9 cellular contexts compared by ENCODE assay signal in genomic region chr12:61993734-61994345, GRCh38.
A peak's percentile ranks its signal among the peaks of the same experiment; 100 is the strongest.
DNase-seq lines count a peak whose midpoint lies in the region; ATAC-seq, FAIRE-seq and TF ChIP-seq lines count a peak whose summit lies in the region.
"Had no signal": no experiment of that assay in that cellular context is flagged by ENCODE, and none has a peak within 500 bp of the region (broad histone marks: within the 10 kb centered on the region; RNA-seq: fewer than 3 reads in every experiment).

No MANE protein-coding gene starts in this region.

- no peaks in the 10 kb centered on the region for H3K27me3 Mint-ChIP-seq in immature natural killer cell (ENCODE audit: low read depth in 3 of 3)
- H3K27me3 Mint-ChIP-seq: central memory CD8-positive, alpha-beta T cell had no signal

- no peak overlapping the region for H3K4me2 ChIP-seq in A549
- H3K4me2 ChIP-seq in OCI-LY7 (ENCODE audit: low read length) = no peak overlapping the region

- BruUV-seq in OCI-LY7 (replicated peaks; lab: Mats Ljungman, UMichigan) = no TSS peak

- intact Hi-C loops in OCI-LY7 (cut with micrococcal nuclease; ENCODE audit: unreplicated experiment) (no loop called here), prostate gland (cut with DNase I) (no loop called here)

- TF ChIP-seq CTCF in A549 (IDR thresholded peaks at IDR 0.05) = peak; percentile 52
- peak; percentile 62 for TF ChIP-seq CTCF in GM12875 (IDR thresholded peaks at IDR 0.05; ENCODE audit: borderline replicate concordance, insufficient read depth, low read depth, low read length)
- peak; percentile 74 for TF ChIP-seq CTCF in OCI-LY7 (conservative IDR thresholded peaks at IDR 0.05; ENCODE audit: low read length)
- peak; percentile 69 for TF ChIP-seq CTCF in fibroblast of mammary gland (conservative IDR thresholded peaks at IDR 0.05; ENCODE audit: control insufficient read depth, insufficient read depth, low read depth, low read length)
- peak in 3 of 4 experiments; percentile 26 to 31 (median 30) for TF ChIP-seq CTCF in prostate gland (IDR thresholded peaks at IDR 0.05)

- no peaks in the 10 kb centered on the region for H3K4me1 ChIP-seq in A549
- H3K4me1 ChIP-seq in OCI-LY7 (ENCODE audit: insufficient read depth, low read length, poor library complexity, severe bottlenecking) = no peaks in the 10 kb centered on the region
- no peaks in the 10 kb centered on the region for H3K4me1 ChIP-seq in prostate gland (replicated peaks)

- H3K4me3 Mint-ChIP-seq in immature natural killer cell = no peak overlapping the region
- H3K4me3 Mint-ChIP-seq: central memory CD8-positive, alpha-beta T cell had no signal

- CTCF ChIA-PET in A549 (lab: Yijun Ruan, JAX) (interaction anchor here (1.1 to 1.3 kb wide), 2 partner anchors 9 to 12 kb away, joined by 3 to 6 read pairs; no protein-coding TSS in a partner anchor), OCI-LY7 (lab: Charles Lee; ENCODE audit: unreplicated experiment) (no interaction called here)

- H3K27me3 ChIP-seq in prostate gland (replicated peaks; ENCODE audit: insufficient read depth) = no peaks in the 10 kb centered on the region

- WGBS in A549 (ENCODE audit: missing lambda C conversion rate) = 0% methylated on average over 2 of the region's 2 CpGs
- 47% methylated on average over 2 of the region's 2 CpGs for WGBS in prostate gland

- FAIRE-seq in A549 (lab: Jason Lieb, UNC) = no peak

- no peak for TF ChIP-seq POLR2A in A549 (IDR thresholded peaks at IDR 0.05; ENCODE audit: low read length)
- TF ChIP-seq POLR2A in prostate gland (IDR thresholded peaks at IDR 0.05) = no peak

- H3K4me1 Mint-ChIP-seq in immature natural killer cell = no peaks in the 10 kb centered on the region
- H3K4me1 Mint-ChIP-seq: central memory CD8-positive, alpha-beta T cell had no signal

- no peaks in the 10 kb centered on the region for H3K9me3 ChIP-seq in A549
- no peaks in the 10 kb centered on the region for H3K9me3 ChIP-seq in OCI-LY7 (ENCODE audit: low read length)
- H3K9me3 ChIP-seq in prostate gland = no peaks in the 10 kb centered on the region

- H3K27ac Mint-ChIP-seq in immature natural killer cell = no peak overlapping the region

- POLR2A ChIA-PET in A549 (lab: Yijun Ruan, JAX) (no interaction called here), OCI-LY7 (lab: Charles Lee) (no interaction called here)

- TF ChIP-seq RAD21 in A549 (conservative IDR thresholded peaks at IDR 0.05 in 1 of 2, IDR thresholded peaks at IDR 0.05 in 1 of 2) = peak; percentile 51 to 76; a peak in 4 of 5 replicates

- no peaks in the 10 kb centered on the region for H3K36me3 Mint-ChIP-seq in immature natural killer cell

- H3K27ac ChIP-seq in A549 (no peak overlapping the region), OCI-LY7 (ENCODE audit: low read depth, low read length, poor library complexity, severe bottlenecking) (no peak overlapping the region), prostate gland (no peak overlapping the region)

- peaks cover 0 to 5% (median 1%) of the 10 kb centered on the region in 6 donors for H3K9me3 Mint-ChIP-seq in immature natural killer cell

- no peaks in the 10 kb centered on the region for H3K79me2 ChIP-seq in OCI-LY7 (ENCODE audit: insufficient read depth, low read depth, low read length)

- no peaks in the 10 kb centered on the region for H3K9me2 ChIP-seq in OCI-LY7 (ENCODE audit: insufficient read depth, low read length)

- no peak overlapping the region for H2AFZ ChIP-seq in OCI-LY7 (ENCODE audit: low read length)

- H3K4me3 ChIP-seq in A549 = no peak overlapping the region
- H3K4me3 ChIP-seq in GM12875 (ENCODE audit: low read depth, low read length) = no peak overlapping the region
- no peak overlapping the region for H3K4me3 ChIP-seq in OCI-LY7 (ENCODE audit: low read depth, low read length, poor library complexity, severe bottlenecking)
- H3K4me3 ChIP-seq in fibroblast of mammary gland (ENCODE audit: control insufficient read depth, low read depth, low read length) = no peak overlapping the region
- no peak overlapping the region for H3K4me3 ChIP-seq in prostate gland

- no peaks in the 10 kb centered on the region for H4K20me1 ChIP-seq in OCI-LY7 (ENCODE audit: insufficient read depth, low read length)

- no peaks in the 10 kb centered on the region for H3K36me3 ChIP-seq in OCI-LY7 (ENCODE audit: insufficient read depth, low read length)
- no peaks in the 10 kb centered on the region for H3K36me3 ChIP-seq in prostate gland

- DNase-seq in A549 (ENCODE audit: low read depth in 1 of 2, low spot score in 1 of 2) (peak in 1 of 2 experiments; percentile 43), OCI-LY7 (ENCODE audit: low spot score) (peak; percentile 22), fibroblast of mammary gland (ENCODE audit: low read depth) (peak; percentile 21), prostate gland (ENCODE audit: low spot score) (no peak), HCEC 1CT (no peak), immature natural killer cell (no peak)

- no peak for TF ChIP-seq EP300 in A549 (IDR thresholded peaks at IDR 0.05)

- ATAC-seq in A549 (peak; percentile 92 to 93), HG03039 (IDR thresholded peaks at IDR 0.05; ENCODE audit: unreplicated experiment) (peak; percentile 68)

TF ChIP-seq in A549, 52 proteins besides CTCF, POLR2A, EP300 and RAD21:
- no peak for TF ChIP-seq RFX5 (IDR thresholded peaks at IDR 0.05)
- TF ChIP-seq FOSL2 (IDR thresholded peaks at IDR 0.05) = no peak
- TF ChIP-seq FOSL2 (CRISPR knock-in tag; IDR thresholded peaks at IDR 0.05) = no peak
- TF ChIP-seq NPAS2 (CRISPR knock-in tag; IDR thresholded peaks at IDR 0.05; ENCODE audit: borderline replicate concordance) = no peak
- no peak for TF ChIP-seq SREBF2 (IDR thresholded peaks at IDR 0.05)
- no peak for TF ChIP-seq NFE2L2 (conservative IDR thresholded peaks at IDR 0.05; ENCODE audit: low read length)
- TF ChIP-seq FOSB (CRISPR knock-in tag; IDR thresholded peaks at IDR 0.05) = no peak
- TF ChIP-seq CBX8 (IDR thresholded peaks at IDR 0.05) = no peak
- no peak for TF ChIP-seq ZSCAN20 (CRISPR knock-in tag; IDR thresholded peaks at IDR 0.05)
- no peak for TF ChIP-seq ZC3H11A (IDR thresholded peaks at IDR 0.05)
- no peak for TF ChIP-seq ATOH8 (CRISPR knock-in tag; IDR thresholded peaks at IDR 0.05; ENCODE audit: low read depth)
- TF ChIP-seq TFCP2L1 (CRISPR knock-in tag; IDR thresholded peaks at IDR 0.05) = no peak
- no peak for TF ChIP-seq ZFP36 (IDR thresholded peaks at IDR 0.05; ENCODE audit: borderline replicate concordance, partially characterized antibody)
- no peak for TF ChIP-seq PHF8 (IDR thresholded peaks at IDR 0.05; ENCODE audit: borderline replicate concordance, low read depth)
- TF ChIP-seq TP53 (CRISPR knock-in tag; IDR thresholded peaks at IDR 0.05) = no peak
- TF ChIP-seq HDAC2 (IDR thresholded peaks at IDR 0.05) = no peak
- TF ChIP-seq PBX3 (IDR thresholded peaks at IDR 0.05) = no peak
- no peak for TF ChIP-seq KDM1A (IDR thresholded peaks at IDR 0.05; ENCODE audit: low read depth)
- TF ChIP-seq ELK1 (IDR thresholded peaks at IDR 0.05; ENCODE audit: low read depth, low read length) = no peak

Comparison
In these comparisons a context has a peak if more than half of its experiments do, and no peak if none do; other contexts are left out.
1. DNase-seq: peak in OCI-LY7 (single experiment) and fibroblast of mammary gland (single experiment); none in prostate gland (single experiment), HCEC 1CT (single experiment) and immature natural killer cell (0 of 3).
2. Peak in every context shown above with its lines, with median percentiles within 50 percentile points of each other: CTCF ChIP-seq.